26 cellular contexts compared by ENCODE assay signal in genomic region chr7:45191361-45191760, GRCh38. TPM values are rescaled to one million over a fixed set of nuclear protein-coding genes. Genes with fewer than 3 reads are reported as not detected.
"Had no signal": no experiment of that assay in that cellular context is flagged by ENCODE, and none has a peak within 500 bp of the region (broad histone marks: within the 10 kb centered on the region; RNA-seq: fewer than 3 reads in every experiment).

No MANE protein-coding gene starts in this region.

- H3K27ac ChIP-seq: body of pancreas, colonic mucosa, ovary, right lobe of liver, SK-N-MC, thoracic aorta had no signal

- H3K4me1 ChIP-seq: body of pancreas, colonic mucosa, right lobe of liver, upper lobe of left lung had no signal

- H3K9me3 ChIP-seq: body of pancreas, colonic mucosa, ovary, right lobe of liver, thoracic aorta, upper lobe of left lung had no signal

- DNase-seq: activated CD4-positive, alpha-beta memory T cell treated with anti-CD3 and anti-CD28 coated beads, Interleukin-2, amount 10 ng/mL, durations not matched to agents 7 days and 5 days; activated CD4-positive, alpha-beta T cell treated with anti-CD3 and anti-CD28 coated beads for 48 hours; activated CD4-positive, CD25-positive, alpha-beta regulatory T cell; activated CD8-positive, alpha-beta memory T cell treated with anti-CD3 and anti-CD28 coated beads, Interleukin-2, amount 10 ng/mL, durations not matched to agents 7 days and 5 days; activated naive CD4-positive, alpha-beta T cell; activated naive CD8-positive, alpha-beta T cell treated with anti-CD3 and anti-CD28 coated beads for 36 hours; amniotic stem cell; body of pancreas; central memory CD4-positive, alpha-beta T cell; colonic mucosa; left cardiac atrium; naive B cell; ovary; right lobe of liver; small intestine; stimulated activated CD4-positive, alpha-beta T cell treated with anti-CD3 and anti-CD28 coated beads, Interleukin-15, amount 100 ng/mL, for 24 hours; stimulated activated CD4-positive, alpha-beta T cell treated with anti-CD3 and anti-CD28 coated beads, Interleukin-4, amount 100 ng/mL, for 1 hour; stimulated activated naive CD8-positive, alpha-beta T cell treated with anti-CD3 and anti-CD28 coated beads, Interleukin-15, amount 100 ng/mL, for 72 hours; T-cell had no signal

- H3K4me3 ChIP-seq: body of pancreas, colonic mucosa, lung, ovary, right lobe of liver, SK-N-MC, thoracic aorta, upper lobe of left lung had no signal

- H3K36me3 ChIP-seq: colonic mucosa, ovary, right lobe of liver, thoracic aorta had no signal

- H3K27me3 ChIP-seq: body of pancreas, colonic mucosa, ovary, right lobe of liver, upper lobe of left lung had no signal

RNA-seq across cellular contexts. Expression of gene RAMP3, which starts 33.8 kb away (rescaled TPM):
- total RNA-seq: activated CD4-positive, alpha-beta memory T cell treated with anti-CD3 and anti-CD28 coated beads, Interleukin-2, amount 10 ng/mL, durations not matched to agents 7 days and 5 days; activated CD8-positive, alpha-beta memory T cell treated with anti-CD3 and anti-CD28 coated beads, Interleukin-2, amount 10 ng/mL, durations not matched to agents 7 days and 5 days; activated naive CD8-positive, alpha-beta T cell treated with anti-CD3 and anti-CD28 coated beads for 36 hours; glomerular endothelial cell; mesothelial cell of epicardium; pulmonary artery endothelial cell had no signal
